In the genomic region with DNA sequence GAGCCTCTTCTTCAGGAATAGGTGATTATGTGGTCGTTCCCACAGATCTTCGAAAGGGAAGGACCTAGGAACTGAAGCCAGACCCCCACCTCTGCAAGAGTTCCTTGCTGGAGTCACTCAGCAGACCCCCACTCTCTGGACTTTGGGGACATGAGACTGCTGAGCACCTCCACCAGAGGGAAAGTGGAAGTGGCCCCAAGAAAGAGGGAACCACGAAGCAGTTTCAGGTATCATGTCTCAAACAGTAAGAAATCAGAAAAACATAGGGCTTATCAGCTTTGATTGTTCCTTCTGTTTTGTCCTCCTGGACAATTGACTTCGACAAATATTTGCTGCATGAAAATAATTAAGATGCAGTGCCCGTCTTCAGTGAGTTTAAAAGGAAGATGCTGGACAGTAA, we compare ENCODE assay signal across 8 cellular contexts.
DNase-seq lines count a peak whose midpoint lies in the region; ATAC-seq, FAIRE-seq and TF ChIP-seq lines count a peak whose summit lies in the region.
"Not testable (repeated sequence)": the region's sequence is repeated elsewhere in the genome, so short reads cannot be mapped to it uniquely, and the experiment has no call there.

No MANE protein-coding gene starts in this region.

- H3K27ac Mint-ChIP-seq in activated B cell treated with CpG ODN at 0.5 μM for 24 hours (peak overlapping the region; percentile 92), memory B cell (peak overlapping the region; percentile 84)

- peak; percentile 75 for ATAC-seq in GM18511 (IDR thresholded peaks at IDR 0.05; ENCODE audit: unreplicated experiment)
- peak; percentile 45 for ATAC-seq in HG02678 (IDR thresholded peaks at IDR 0.05; ENCODE audit: unreplicated experiment)
- ATAC-seq in HG03175 (IDR thresholded peaks at IDR 0.05; ENCODE audit: unreplicated experiment), result peak; percentile 53
- ATAC-seq in activated B cell treated with CpG ODN at 0.5 μM for 24 hours (ENCODE audit: low read depth), result peak; percentile 45
- ATAC-seq in memory B cell (ENCODE audit: low read depth), result peak; percentile 60

- not testable (repeated sequence) for H3K36me3 Mint-ChIP-seq in activated B cell treated with CpG ODN at 0.5 μM for 24 hours (ENCODE audit: low read depth); memory B cell

- not testable (repeated sequence) for TF ChIP-seq POLR2A in GM12891 (IDR thresholded peaks at IDR 0.05; ENCODE audit: low read depth, low read length)

- not testable (repeated sequence) for TF ChIP-seq CTCF in KMS-11 (conservative IDR thresholded peaks at IDR 0.05; ENCODE audit: low read depth, low read length); activated B cell treated with CpG ODN at 0.5 μM for 24 hours (IDR thresholded peaks at IDR 0.05)

- intact Hi-C loops in activated B cell treated with CpG ODN at 0.5 μM for 24 hours (cut with micrococcal nuclease), result not testable (repeated sequence)

- FAIRE-seq in GM12891 (lab: Jason Lieb, UNC) (peak; percentile 77), GM19239 (lab: Jason Lieb, UNC) (peak; percentile 97)

- CTCF ChIA-PET in activated B cell treated with CpG ODN at 0.5 μM for 24 hours (lab: Charles Lee), result not testable (repeated sequence)

- peak overlapping the region; percentile 25; the same call in 1 of the 2 replicates for H3K4me2 ChIP-seq in KMS-11

- peaks cover 10% of the 10 kb centered on the region for H3K4me1 ChIP-seq in KMS-11 (ENCODE audit: low read depth, poor library complexity, severe bottlenecking)

- not testable (repeated sequence) for DNase-seq in GM12891 (ENCODE audit: insufficient read length, low spot score); GM19239 (ENCODE audit: insufficient read length, low spot score); activated B cell treated with CpG ODN at 0.5 μM for 24 hours; memory B cell (ENCODE audit: low spot score in 2 of 2)

- not testable (repeated sequence) for H3K36me3 ChIP-seq in KMS-11 (ENCODE audit: insufficient read depth)

- H3K27ac ChIP-seq in KMS-11, result not testable (repeated sequence)

- H4K20me1 ChIP-seq in KMS-11 (ENCODE audit: insufficient read depth), result not testable (repeated sequence)

- POLR2A ChIA-PET in activated B cell treated with CpG ODN at 0.5 μM for 24 hours (lab: Charles Lee), result not testable (repeated sequence)

- H3K4me3 Mint-ChIP-seq in activated B cell treated with CpG ODN at 0.5 μM for 24 hours (peak overlapping the region; percentile 47), memory B cell (peak overlapping the region; percentile 45)

- not testable (repeated sequence) for H3K9ac ChIP-seq in KMS-11

- not testable (repeated sequence) for H3K27me3 Mint-ChIP-seq in activated B cell treated with CpG ODN at 0.5 μM for 24 hours, memory B cell

- not testable (repeated sequence) for H3K27me3 ChIP-seq in KMS-11 (ENCODE audit: insufficient read depth, low read depth)

- H3K4me1 Mint-ChIP-seq in activated B cell treated with CpG ODN at 0.5 μM for 24 hours (peaks cover 70% of the 10 kb centered on the region), memory B cell (peaks cover 40% of the 10 kb centered on the region)

- H3K9me3 Mint-ChIP-seq in activated B cell treated with CpG ODN at 0.5 μM for 24 hours, memory B cell: not testable (repeated sequence)

- not testable (repeated sequence) for H3K4me3 ChIP-seq in KMS-11 (IDR thresholded peaks at IDR 0.05; ENCODE audit: insufficient read depth, low read depth, low read length)

- not testable (repeated sequence) for H3K79me2 ChIP-seq in KMS-11 (ENCODE audit: insufficient read depth, low read depth)

- not testable (repeated sequence) for H2AFZ ChIP-seq in KMS-11 (ENCODE audit: low read depth)
